Comparison of ENCODE assay signal across 1 cellular context in genomic region chr4:42101576-42101975, GRCh38. TPM values are rescaled to one million over a fixed set of nuclear protein-coding genes. Genes with fewer than 3 reads are reported as not detected.
"Had no signal": no experiment of that assay in that cellular context is flagged by ENCODE, and none has a peak within 500 bp of the region (broad histone marks: within the 10 kb centered on the region; RNA-seq: fewer than 3 reads in every experiment).

No MANE protein-coding gene starts in this region.

RNA-seq across cellular contexts. Expression of gene BEND4, which starts 50.9 kb away (rescaled TPM):
- total RNA-seq: lower leg skin had no signal
